9 cellular contexts compared by ENCODE assay signal in genomic region chr6:88679841-88680240, GRCh38.
"Had no signal": no experiment of that assay in that cellular context is flagged by ENCODE, and none has a peak within 500 bp of the region (broad histone marks: within the 10 kb centered on the region; RNA-seq: fewer than 3 reads in every experiment).

No MANE protein-coding gene starts in this region.

- H3K4me3 ChIP-seq: GM23248, HAP-1 had no signal

- H3K9me3 Mint-ChIP-seq: HFFc6, IgD-negative memory B cell had no signal

- H3K4me3 Mint-ChIP-seq: HFFc6, IgD-negative memory B cell had no signal

- ATAC-seq: HCT116, HepG2 had no signal

- H3K27me3 Mint-ChIP-seq: IgD-negative memory B cell had no signal

- H3K9ac ChIP-seq: GM23248 had no signal

- H3K9me3 ChIP-seq: HAP-1 had no signal

- H3K36me3 ChIP-seq: HAP-1 had no signal

- FAIRE-seq: HepG2 had no signal

- H3K27ac Mint-ChIP-seq: HFFc6, IgD-negative memory B cell had no signal

- DNase-seq: GM23248, GOT3, H7, HFFc6, KBM-7 had no signal
